37 cellular contexts compared by ENCODE assay signal in the genomic region with DNA sequence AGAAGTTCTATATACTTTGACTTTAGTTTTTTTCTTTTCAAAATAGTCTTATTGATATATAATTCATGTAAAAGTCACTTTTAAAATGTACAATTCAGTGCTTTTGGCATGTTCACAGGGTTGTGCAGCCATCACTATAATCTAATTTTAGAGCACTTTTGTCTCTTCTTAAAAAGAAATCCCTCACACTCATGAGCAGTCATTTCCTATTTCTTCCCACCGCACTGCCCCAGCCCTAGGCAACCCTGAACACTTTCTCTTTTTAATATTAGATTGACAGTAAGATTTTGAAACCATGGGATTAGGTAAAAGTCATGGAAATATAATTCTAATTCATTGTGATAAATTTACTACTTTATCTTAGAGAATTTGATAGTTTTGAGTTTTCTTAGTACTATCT.
"Had no signal": no experiment of that assay in that cellular context is flagged by ENCODE, and none has a peak within 500 bp of the region (broad histone marks: within the 10 kb centered on the region; RNA-seq: fewer than 3 reads in every experiment).

No MANE protein-coding gene starts in this region.

- H3K9me3 Mint-ChIP-seq: activated naive CD4-positive, alpha-beta T cell treated with anti-CD3 and anti-CD28 coated beads for 36 hours; activated T-cell treated with anti-CD3 and anti-CD28 coated beads, Interleukin-2, amount 50 U/mL, for 4 hours; T-helper 1 cell treated with Interleukin-12 subunit alpha and Interleukin-12 subunit beta and Interleukin-4 antibody, amounts not matched to agents 30 μg/mL and 1 μg/mL, for 36 hours; T-helper 2 cell treated with Interferon-gamma antibody and Interleukin-4, amounts not matched to agents 5 μg/mL and 100 μg/mL, for 36 hours had no signal

- H3K27ac ChIP-seq: adrenal gland, body of pancreas, SJCRH30, SK-N-MC had no signal

- H3K36me3 ChIP-seq: adrenal gland, SJCRH30 had no signal

- H3K9me3 ChIP-seq: adrenal gland, body of pancreas, MG63, SJCRH30 had no signal

- H3K27ac Mint-ChIP-seq: activated CD4-positive, alpha-beta T cell treated with anti-CD3 and anti-CD28 coated beads for 36 hours; activated CD4-positive, alpha-beta T cell treated with anti-CD3 and anti-CD28 coated beads, Interleukin-2, amount 10 ng/mL, durations not matched to agents 7 days and 5 days; activated naive CD4-positive, alpha-beta T cell treated with anti-CD3 and anti-CD28 coated beads for 36 hours; activated naive CD4-positive, alpha-beta T cell treated with anti-CD3 and anti-CD28 coated beads, Interleukin-2, amount 50 U/mL, for 72 hours; activated T-helper 1 cell treated with anti-CD3 and anti-CD28 coated beads, Interleukin-12 subunit alpha, Interleukin-12 subunit beta, Interleukin-2, Interleukin-4 antibody, amounts not matched to agents 30 ng/mL and 10 ng/mL and 1 ng/mL, durations not matched to agents 14 hours and 24 hours and 36 hours; T-helper 1 cell treated with Interleukin-12 subunit alpha and Interleukin-12 subunit beta and Interleukin-4 antibody, amounts not matched to agents 30 μg/mL and 1 μg/mL, for 36 hours; T-helper 2 cell treated with Interferon-gamma antibody and Interleukin-4, amounts not matched to agents 5 μg/mL and 100 μg/mL, for 36 hours; WTC11 had no signal

- H3K4me3 Mint-ChIP-seq: activated CD4-positive, alpha-beta T cell treated with anti-CD3 and anti-CD28 coated beads for 36 hours; activated CD4-positive, alpha-beta T cell treated with anti-CD3 and anti-CD28 coated beads, Interleukin-2, amount 10 ng/mL, durations not matched to agents 7 days and 5 days; activated naive CD4-positive, alpha-beta T cell treated with anti-CD3 and anti-CD28 coated beads for 36 hours; activated T-cell treated with anti-CD3 and anti-CD28 coated beads, Interleukin-2, amount 50 U/mL, for 4 hours; activated T-helper 1 cell treated with anti-CD3 and anti-CD28 coated beads, Interleukin-12 subunit alpha, Interleukin-12 subunit beta, Interleukin-2, Interleukin-4 antibody, amounts not matched to agents 30 ng/mL and 10 ng/mL and 1 ng/mL, durations not matched to agents 14 hours and 24 hours and 36 hours; T-helper 1 cell treated with Interleukin-12 subunit alpha and Interleukin-12 subunit beta and Interleukin-4 antibody, amounts not matched to agents 30 μg/mL and 1 μg/mL, for 36 hours; T-helper 2 cell treated with Interferon-gamma antibody and Interleukin-4, amounts not matched to agents 5 μg/mL and 100 μg/mL, for 36 hours; WTC11 had no signal

- H3K27me3 ChIP-seq: adrenal gland, body of pancreas, MG63, SJCRH30 had no signal

- H3K27me3 Mint-ChIP-seq: activated CD4-positive, alpha-beta T cell treated with anti-CD3 and anti-CD28 coated beads for 36 hours; activated CD4-positive, alpha-beta T cell treated with anti-CD3 and anti-CD28 coated beads, Interleukin-2, amount 10 ng/mL, durations not matched to agents 7 days and 5 days had no signal

- H3K4me1 ChIP-seq: body of pancreas, SJCRH30 had no signal

- DNase-seq: activated CD4-positive, alpha-beta T cell treated with anti-CD3 and anti-CD28 coated beads for 36 hours; activated CD4-positive, alpha-beta T cell treated with anti-CD3 and anti-CD28 coated beads, Interleukin-2, amount 10 ng/mL, durations not matched to agents 7 days and 5 days; activated CD4-positive, alpha-beta T cell treated with anti-CD3 and anti-CD28 coated beads, Interleukin-2, amount 50 U/mL, for 48 hours; activated CD8-positive, alpha-beta memory T cell treated with anti-CD3 and anti-CD28 coated beads, Interleukin-2, amount 50 U/mL, for 4 hours; activated gamma-delta T cell treated with Interleukin-2 at 50 U/mL for 16 hours; activated naive CD4-positive, alpha-beta T cell treated with anti-CD3 and anti-CD28 coated beads for 36 hours; activated T-cell treated with anti-CD3 and anti-CD28 coated beads for 4 hours; activated T-cell treated with anti-CD3 and anti-CD28 coated beads, Interleukin-2, amount 50 U/mL, for 4 hours; adrenal gland; body of pancreas; caudate nucleus; cerebellar nuclear complex; KG1; MG63; NCI-H1048; NCI-H1105 treated with DMSO at 0.1 percent for 48 hours; NCI-H1436; NCI-H1694; NCI-H1930; NCI-H2081 treated with DMSO at 0.1 percent for 48 hours; NCI-H226; NCI-H446 treated with DMSO at 0.1 percent for 48 hours; NCI-H526; NCI-H748 treated with DMSO at 0.1 percent for 48 hours; NK-92 treated with Interleukin-12 subunit alpha and Interleukin-12 subunit beta, amount 100 ng/mL, for 24 hours; OCI-M1; Right ventricle myocardium superior; SJCRH30 had no signal

- H3K4me3 ChIP-seq: adrenal gland, body of pancreas, MG63, SJCRH30, SK-N-MC had no signal

- FAIRE-seq: astrocyte, bronchial epithelial cell had no signal

- ATAC-seq: activated CD4-positive, alpha-beta T cell treated with anti-CD3 and anti-CD28 coated beads for 36 hours; activated CD4-positive, CD25-positive, alpha-beta regulatory T cell treated with anti-CD3 and anti-CD28 coated beads, Interleukin-2, amount 50 U/mL, for 24 hours; activated naive CD4-positive, alpha-beta T cell treated with anti-CD3 and anti-CD28 coated beads, Interleukin-2, amount 50 U/mL, for 72 hours; activated T-cell treated with anti-CD3 and anti-CD28 coated beads, Interleukin-2, amount 50 U/mL, for 4 hours; body of pancreas; WTC11 had no signal
